ENCODE assay signal across 1 cellular context in genomic region chr9:130940023-130940549, GRCh38.
TF ChIP-seq lines count a peak whose summit lies in the region.

No MANE protein-coding gene starts in this region.

TF ChIP-seq in SK-N-SH, 30 proteins besides CTCF, POLR2A, EP300 and RAD21 (continued from another document):
- no peak for TF ChIP-seq NRF1 (IDR thresholded peaks at IDR 0.05; ENCODE audit: low read depth, low read length)
- no peak for TF ChIP-seq JUND (IDR thresholded peaks at IDR 0.05)
- TF ChIP-seq GABPA (IDR thresholded peaks at IDR 0.05; ENCODE audit: low read depth): no peak
- TF ChIP-seq TAF1 (IDR thresholded peaks at IDR 0.05; ENCODE audit: borderline replicate concordance, low read depth, low read length): no peak
- TF ChIP-seq USF1 (IDR thresholded peaks at IDR 0.05; ENCODE audit: borderline replicate concordance, low read depth): no peak
- TF ChIP-seq MEF2A (IDR thresholded peaks at IDR 0.05; ENCODE audit: borderline replicate concordance, low read depth): no peak
- TF ChIP-seq ZBTB33 (IDR thresholded peaks at IDR 0.05; ENCODE audit: borderline replicate concordance, low read depth): no peak
- TF ChIP-seq RXRA (IDR thresholded peaks at IDR 0.05; ENCODE audit: borderline replicate concordance, low read depth): no peak
- TF ChIP-seq REST (IDR thresholded peaks at IDR 0.05; ENCODE audit: low read depth, low read length): no peak
- no peak for TF ChIP-seq RFX5 (IDR thresholded peaks at IDR 0.05; ENCODE audit: low read length)
- no peak for TF ChIP-seq PBX3 (IDR thresholded peaks at IDR 0.05)
- TF ChIP-seq FOSL2 (IDR thresholded peaks at IDR 0.05; ENCODE audit: borderline replicate concordance, low read depth): no peak
- no peak for TF ChIP-seq TEAD4 (IDR thresholded peaks at IDR 0.05; ENCODE audit: borderline replicate concordance, insufficient read depth)
- TF ChIP-seq CHD2 (IDR thresholded peaks at IDR 0.05; ENCODE audit: low read length, partially characterized antibody): no peak
- no peak for TF ChIP-seq POLR2AphosphoS5 (IDR thresholded peaks at IDR 0.05; ENCODE audit: low read depth, low read length)
